ENCODE assay signal across 11 cellular contexts in the genomic region with DNA sequence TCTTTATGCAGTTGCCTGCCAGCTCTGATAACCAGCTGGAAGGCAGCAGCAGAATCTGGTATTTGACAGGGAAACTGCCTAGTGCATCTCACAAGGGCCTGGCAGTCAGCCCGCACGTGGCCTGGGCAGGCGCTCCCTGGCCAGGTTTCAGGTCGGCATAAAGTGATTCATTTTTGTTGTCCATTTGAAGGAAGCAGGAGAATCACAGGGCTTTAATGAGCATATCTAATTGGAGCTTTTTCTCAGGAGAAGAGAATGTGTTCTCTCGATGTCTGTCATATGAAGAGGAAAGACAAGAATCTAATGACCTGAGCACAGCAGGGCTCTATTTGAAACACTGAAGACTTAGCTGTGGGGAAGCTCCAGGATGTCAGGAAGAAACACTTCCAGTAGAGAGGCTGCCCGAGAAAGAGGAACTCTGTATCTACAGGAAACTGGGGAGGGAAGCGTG.
DNase-seq lines count a peak whose midpoint lies in the region; FAIRE-seq and TF ChIP-seq lines count a peak whose summit lies in the region.
"Had no signal": no experiment of that assay in that cellular context is flagged by ENCODE, and none has a peak within 500 bp of the region (broad histone marks: within the 10 kb centered on the region; RNA-seq: fewer than 3 reads in every experiment).

No MANE protein-coding gene starts in this region.

- H3K9me3 ChIP-seq in breast epithelium = peaks cover 0 to 9% of the 10 kb centered on the region in 2 donors

- H3K4me1 Mint-ChIP-seq in MCF 10A (ENCODE audit: insufficient read depth, unreplicated experiment) = peaks cover 9% of the 10 kb centered on the region

- H3K27ac ChIP-seq in breast epithelium (no peak overlapping the region), RWPE1 (no peak overlapping the region)
- H3K27ac ChIP-seq: parathyroid adenoma, upper lobe of left lung, VCaP had no signal

- BruUV-seq in MCF 10A (replicated peaks; lab: Mats Ljungman, UMichigan) = no TSS peak

- H3K27me3 ChIP-seq in breast epithelium = no peaks in the 10 kb centered on the region
- H3K27me3 ChIP-seq: upper lobe of left lung had no signal

- WGBS in lower leg skin, 2 donors = 24 to 28% methylated on average over 7 of the region's 7 CpGs

- H3K4me3 Mint-ChIP-seq in MCF 10A (ENCODE audit: unreplicated experiment) = no peak overlapping the region

- H3K9me3 Mint-ChIP-seq in MCF 10A (ENCODE audit: unreplicated experiment) = peaks cover 7% of the 10 kb centered on the region

- no peak for TF ChIP-seq POLR2A in breast epithelium (IDR thresholded peaks at IDR 0.05)
- TF ChIP-seq POLR2A in lower leg skin (IDR thresholded peaks at IDR 0.05) = no peak

- no peaks in the 10 kb centered on the region for H3K4me1 ChIP-seq in breast epithelium
- H3K4me1 ChIP-seq: parathyroid adenoma, upper lobe of left lung had no signal

- no peak overlapping the region for H3K4me3 ChIP-seq in breast epithelium
- no peak overlapping the region for H3K4me3 ChIP-seq in lower leg skin (ENCODE audit: low read depth, poor library complexity, severe bottlenecking)
- H3K4me3 ChIP-seq: upper lobe of left lung had no signal

- no peak for TF ChIP-seq CTCF in MCF 10A (IDR thresholded peaks at IDR 0.05; ENCODE audit: unreplicated experiment)
- TF ChIP-seq CTCF in breast epithelium (IDR thresholded peaks at IDR 0.05) = no peak
- no peak for TF ChIP-seq CTCF in RWPE1 (conservative IDR thresholded peaks at IDR 0.05; ENCODE audit: low read depth)
- no peak for TF ChIP-seq CTCF in lower leg skin (IDR thresholded peaks at IDR 0.05)

- H3K36me3 Mint-ChIP-seq in MCF 10A (ENCODE audit: insufficient read depth, unreplicated experiment) = no peaks in the 10 kb centered on the region

- H3K27ac Mint-ChIP-seq in MCF 10A (ENCODE audit: low read depth, unreplicated experiment) = peak overlapping the region; percentile 55

- H3K36me3 ChIP-seq in breast epithelium = no peaks in the 10 kb centered on the region
- H3K36me3 ChIP-seq: upper lobe of left lung had no signal

- no peaks in the 10 kb centered on the region for H3K27me3 Mint-ChIP-seq in MCF 10A (ENCODE audit: insufficient read depth, unreplicated experiment)

- intact Hi-C loops in MCF 10A (cut with micrococcal nuclease) = no loop called here
- intact Hi-C loops in breast epithelium (cut with DNase I; ENCODE audit: low total_unique reads) = no loop called here
- intact Hi-C loops in lower leg skin (cut with DNase I; ENCODE audit: low total_unique reads) = no loop called here

- POLR2A ChIA-PET in MCF 10A (lab: Yijun Ruan, JAX) (interaction anchor here (1.0 to 1.4 kb wide), 2 partner anchors 127 to 184 kb away, joined by 3 read pairs; no protein-coding TSS in a partner anchor), RWPE1 (lab: Yijun Ruan, JAX; ENCODE audit: low non-redundant PET) (no interaction called here)

- CTCF ChIA-PET in MCF 10A (lab: Yijun Ruan, JAX) = interaction anchor here (0.7 to 3.6 kb wide), 3 partner anchors 25 to 204 kb away, joined by 3 to 21 read pairs (median 16); no protein-coding TSS in a partner anchor
- CTCF ChIA-PET in RWPE1 (lab: Yijun Ruan, JAX) = interaction anchor here (0.5 to 0.7 kb wide), 3 partner anchors 11 to 75 kb away, joined by 3 read pairs; no protein-coding TSS in a partner anchor

- DNase-seq in MCF 10A (ENCODE audit: unreplicated experiment) (peak; percentile 60), breast epithelium (ENCODE audit: low spot score in 2 of 2) (no peak), RWPE1 (ENCODE audit: low spot score) (peak; percentile 36), glomerular visceral epithelial cell (ENCODE audit: extremely low spot score) (peak; percentile 13), urothelium cell line (ENCODE audit: low spot score) (peak; percentile 14), NCI-H187 treated with DMSO at 0.1 percent for 48 hours (lab: John Stamatoyannopoulos, UW) (no peak), lower leg skin (ENCODE audit: low spot score in 2 of 2) (no peak), amygdala (lab: John Stamatoyannopoulos, UW) (no peak)

- FAIRE-seq in urothelium cell line (lab: Jason Lieb, UNC) = no peak

Comparison
In these comparisons a context has a peak if more than half of its experiments do, and no peak if none do; other contexts are left out.
1. DNase-seq: peak in MCF 10A (single experiment), RWPE1 (single experiment), glomerular visceral epithelial cell (single experiment) and urothelium cell line (single experiment); none in breast epithelium (0 of 2), NCI-H187 treated with DMSO at 0.1 percent for 48 hours (single experiment), lower leg skin (0 of 2) and amygdala (0 of 56).